Comparison of ENCODE assay signal across 2 cellular contexts in the genomic region with DNA sequence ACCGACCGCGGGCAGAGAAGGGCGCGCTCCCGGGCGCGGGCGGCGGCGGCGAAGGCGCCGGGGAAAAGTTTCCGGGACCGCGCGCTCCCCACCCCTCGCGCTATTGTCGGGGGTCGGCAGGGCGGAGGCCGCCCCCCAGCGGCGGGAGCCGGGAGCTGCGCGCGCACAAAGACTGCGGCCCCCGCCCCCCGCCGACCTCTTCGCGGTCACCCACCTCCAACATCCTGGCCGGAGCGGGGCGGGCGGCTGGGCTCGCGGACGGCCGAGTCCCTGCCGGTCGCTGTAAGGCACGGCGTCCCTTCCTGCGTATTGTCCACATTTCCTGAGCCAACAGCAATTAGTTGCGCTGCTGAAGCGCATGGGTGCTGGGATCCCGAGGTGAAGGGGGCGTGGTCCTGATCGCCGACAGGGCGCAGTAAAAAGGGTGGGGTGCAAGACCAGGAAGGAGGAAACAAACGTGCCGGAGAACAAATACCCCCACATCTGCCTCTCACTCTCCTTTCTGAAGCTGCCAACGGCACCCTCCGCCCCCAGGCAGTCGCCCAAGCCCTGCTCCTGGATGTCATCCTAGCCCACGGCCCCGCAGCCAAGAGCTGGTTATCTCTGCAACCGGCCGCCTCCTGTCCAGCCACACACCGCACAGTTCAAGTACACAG.
TF ChIP-seq lines count a peak whose summit lies in the region.

A gene with protein sequence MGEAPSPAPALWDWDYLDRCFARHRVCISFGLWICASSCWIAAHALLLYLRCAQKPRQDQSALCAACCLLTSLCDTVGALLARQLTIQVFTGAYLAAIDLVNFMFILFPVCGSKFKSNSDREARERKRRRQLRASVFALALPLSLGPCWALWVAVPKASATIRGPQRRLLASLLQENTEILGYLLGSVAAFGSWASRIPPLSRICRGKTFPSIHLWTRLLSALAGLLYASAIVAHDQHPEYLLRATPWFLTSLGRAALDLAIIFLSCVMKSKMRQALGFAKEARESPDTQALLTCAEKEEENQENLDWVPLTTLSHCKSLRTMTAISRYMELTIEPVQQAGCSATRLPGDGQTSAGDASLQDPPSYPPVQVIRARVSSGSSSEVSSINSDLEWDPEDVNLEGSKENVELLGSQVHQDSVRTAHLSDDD (minus strand): TSS at position 71 of the 656 bp plus-strand sequence. CDS start 204 bp downstream, outside the sequence.

TF ChIP-seq in Ishikawa, 13 proteins besides CTCF, POLR2A, EP300 and RAD21 (continued from another document):
- TF ChIP-seq NFIC (IDR thresholded peaks at IDR 0.05) (peak; percentile 63), USF1 (IDR thresholded peaks at IDR 0.05) (no peak), CREB1 (IDR thresholded peaks at IDR 0.05; ENCODE audit: low read depth) (no peak), TEAD4 (IDR thresholded peaks at IDR 0.05) (peak; percentile 5; the same call in 1 of the 2 replicates), EGR1 (IDR thresholded peaks at IDR 0.05) (no peak), TAF1 (IDR thresholded peaks at IDR 0.05; ENCODE audit: low read depth) (peak; percentile 70; the same call in 1 of the 2 replicates), REST (IDR thresholded peaks at IDR 0.05; ENCODE audit: low read depth) (no peak), ZBTB7A (IDR thresholded peaks at IDR 0.05; ENCODE audit: low read depth) (peak; percentile 96), FOXM1 (IDR thresholded peaks at IDR 0.05; ENCODE audit: borderline replicate concordance, low read depth) (no peak)

TF ChIP-seq in neural cell, 6 proteins besides CTCF, POLR2A, EP300 and RAD21 (continued from another document):
- TF ChIP-seq REST (IDR thresholded peaks at IDR 0.05; ENCODE audit: borderline replicate concordance) (peak; percentile 58), MXI1 (conservative IDR thresholded peaks at IDR 0.05; ENCODE audit: poor library complexity, severe bottlenecking) (peak; percentile 83)
